In genomic region chr6:118652051-118652699, GRCh38 we compare ENCODE assay signal across 1 cellular context.
TF ChIP-seq lines count a peak whose summit lies in the region.

No MANE protein-coding gene starts in this region.

TF ChIP-seq in HCT116, 20 proteins besides CTCF, POLR2A, EP300 and RAD21 (continued from another document):
- no peak for TF ChIP-seq REST (IDR thresholded peaks at IDR 0.05; ENCODE audit: low read depth)
